Comparison of ENCODE assay signal across 1 cellular context in the genomic region with DNA sequence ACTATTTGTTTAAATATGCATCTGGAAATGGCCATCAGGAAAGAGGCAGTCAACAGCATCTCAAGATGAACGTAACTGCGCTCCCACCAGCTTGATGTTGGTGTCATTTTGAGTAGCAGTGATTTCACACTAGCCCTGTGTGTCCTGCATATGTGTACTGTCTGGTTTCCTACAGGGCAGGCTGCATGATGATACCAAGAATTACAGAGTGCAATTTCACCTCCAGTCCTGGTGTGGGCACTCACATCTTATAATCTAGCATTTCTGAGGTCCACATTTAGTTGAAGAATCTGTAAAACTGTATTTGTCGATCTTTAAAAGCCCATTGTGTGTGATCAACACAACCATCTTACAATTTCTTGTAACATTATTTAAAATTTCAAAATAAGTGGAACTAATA.
TF ChIP-seq lines count a peak whose summit lies in the region.

No MANE protein-coding gene starts in this region.

TF ChIP-seq in H1, 55 proteins besides CTCF, POLR2A, EP300 and RAD21 (continued from another document):
- TF ChIP-seq ZNF274 (IDR thresholded peaks at IDR 0.05; ENCODE audit: borderline replicate concordance, extremely low read depth, low read length): no peak
